In genomic region chr17:68421486-68421885, GRCh38 we compare ENCODE assay signal across 21 cellular contexts. TPM values are rescaled to one million over a fixed set of nuclear protein-coding genes. Genes with fewer than 3 reads are reported as not detected.
DNase-seq lines count a peak whose midpoint lies in the region; ATAC-seq, FAIRE-seq and TF ChIP-seq lines count a peak whose summit lies in the region.
"Had no signal": no experiment of that assay in that cellular context is flagged by ENCODE, and none has a peak within 500 bp of the region (broad histone marks: within the 10 kb centered on the region; RNA-seq: fewer than 3 reads in every experiment).

No MANE protein-coding gene starts in this region.

- no peaks in the 10 kb centered on the region for H3K27me3 Mint-ChIP-seq in MCF 10A (ENCODE audit: insufficient read depth, unreplicated experiment)
- peaks cover 3% of the 10 kb centered on the region for H3K27me3 Mint-ChIP-seq in nephron progenitor cell (ENCODE audit: low read depth, poor library complexity)
- H3K27me3 Mint-ChIP-seq: CD4-positive, alpha-beta memory T cell; IgD-negative memory B cell had no signal

- ATAC-seq in K562, result no peak
- ATAC-seq: A549 had no signal

- H3K27ac ChIP-seq in breast epithelium, result no peak overlapping the region
- no peak overlapping the region for H3K27ac ChIP-seq in K562 (ENCODE audit: extremely low read depth, low read depth, low read length)
- no peak overlapping the region for H3K27ac ChIP-seq in kidney (ENCODE audit: low read depth in 2 of 2, low read length in 2 of 2)
- H3K27ac ChIP-seq: 22Rv1, A549, BLaER1, HL-60 had no signal

- H3K9me3 ChIP-seq in breast epithelium (peaks cover under 1 to 6% of the 10 kb centered on the region in 2 donors), K562 (replicated peaks; ENCODE audit: control insufficient read depth, insufficient read depth, low read depth, low read length) (no peaks in the 10 kb centered on the region), kidney (ENCODE audit: control insufficient read depth in 1 of 2, low read length in 2 of 2) (no peaks in the 10 kb centered on the region)
- H3K9me3 ChIP-seq: A549 had no signal

- no peaks in the 10 kb centered on the region for H3K4me1 Mint-ChIP-seq in MCF 10A (ENCODE audit: insufficient read depth, unreplicated experiment)
- H3K4me1 Mint-ChIP-seq in nephron progenitor cell, result no peaks in the 10 kb centered on the region
- H3K4me1 Mint-ChIP-seq: CD14-positive monocyte, IgD-negative memory B cell had no signal

- H3K4me3 Mint-ChIP-seq in MCF 10A (ENCODE audit: unreplicated experiment) (no peak overlapping the region), nephron progenitor cell (no peak overlapping the region)
- H3K4me3 Mint-ChIP-seq: CD14-positive monocyte; CD4-positive, alpha-beta memory T cell; H9; IgD-negative memory B cell had no signal

- no peak for TF ChIP-seq CTCF in MCF 10A (IDR thresholded peaks at IDR 0.05; ENCODE audit: unreplicated experiment)
- no peak for TF ChIP-seq CTCF in breast epithelium (IDR thresholded peaks at IDR 0.05)
- TF ChIP-seq CTCF in K562 (IDR thresholded peaks at IDR 0.05 in 2 of 3, conservative IDR thresholded peaks at IDR 0.05 in 1 of 3; ENCODE audit: insufficient read depth in 2 of 3, low read depth in 1 of 3, low read length in 3 of 3), result no peak
- TF ChIP-seq CTCF in nephron progenitor cell (IDR thresholded peaks at IDR 0.05), result no peak
- no peak for TF ChIP-seq CTCF in kidney (IDR thresholded peaks at IDR 0.05; ENCODE audit: borderline replicate concordance, extremely low read depth, insufficient read depth)

- DNase-seq in MCF 10A (ENCODE audit: unreplicated experiment) (no peak), breast epithelium (ENCODE audit: low spot score in 2 of 2) (no peak), K562 (ENCODE audit: extremely low read depth in 1 of 4, low spot score in 3 of 4) (no peak), nephron progenitor cell (no peak), ureter (ENCODE audit: low spot score) (peak; percentile 10), kidney (no peak), NCI-H2196 treated with DMSO at 0.1 percent for 48 hours (lab: John Stamatoyannopoulos, UW; ENCODE audit: unreplicated experiment) (no peak), G401 (ENCODE audit: low spot score) (no peak)
- DNase-seq: CD4-positive, alpha-beta memory T cell; DMS 273 treated with DMSO at 0.1 percent for 48 hours; DMS53; GDM1; H9; KG1 had no signal

- POLR2A ChIA-PET in MCF 10A (lab: Yijun Ruan, JAX) (no interaction called here), K562 (lab: Yijun Ruan, JAX) (no interaction called here)

- H3K9me3 Mint-ChIP-seq in MCF 10A (ENCODE audit: unreplicated experiment) (no peaks in the 10 kb centered on the region), nephron progenitor cell (peaks cover 15% of the 10 kb centered on the region)
- H3K9me3 Mint-ChIP-seq: IgD-negative memory B cell had no signal

- CTCF ChIA-PET in MCF 10A (lab: Yijun Ruan, JAX), result interaction anchor here (0.7 to 1.0 kb wide), 2 partner anchors 15 to 250 kb away, joined by 3 read pairs; no protein-coding TSS in a partner anchor
- CTCF ChIA-PET in K562 (lab: Yijun Ruan, JAX; ENCODE audit: low intra/inter-chr PET ratio), result no interaction called here

- no peaks in the 10 kb centered on the region for H3K9me1 ChIP-seq in K562 (ENCODE audit: control insufficient read depth, insufficient read depth, low read length)

- H4K20me1 ChIP-seq in K562 (replicated peaks; ENCODE audit: control insufficient read depth, insufficient read depth, low read length), result 0 out of 2 replicates have a peak, but pooled peaks cover 5% of the 10 kb centered on the region
- H4K20me1 ChIP-seq: BLaER1 had no signal

- H3K27me3 ChIP-seq in breast epithelium, result no peaks in the 10 kb centered on the region
- H3K27me3 ChIP-seq in K562 (ENCODE audit: control insufficient read depth in 2 of 2, insufficient read depth in 2 of 2, low read length in 2 of 2), result peaks cover 14 to 27% of the 10 kb centered on the region in 2 experiments
- H3K27me3 ChIP-seq: BLaER1 had no signal

- intact Hi-C loops in MCF 10A (cut with micrococcal nuclease) (no loop called here), breast epithelium (cut with DNase I; ENCODE audit: low total_unique reads) (no loop called here), K562 (cut with micrococcal nuclease) (no loop called here), kidney (cut with DNase I) (no loop called here)

- H3K79me2 ChIP-seq in K562 (ENCODE audit: control insufficient read depth, insufficient read depth, low read length), result no peaks in the 10 kb centered on the region

- FAIRE-seq in K562 (lab: Jason Lieb, UNC) (no peak), kidney (lab: Jason Lieb, UNC) (no peak)
- FAIRE-seq: A549, H1 had no signal

- H3K9ac ChIP-seq in K562 (ENCODE audit: insufficient read depth in 1 of 2, low read depth in 2 of 2, low read length in 2 of 2) (no peak overlapping the region), kidney (ENCODE audit: low read length in 2 of 2) (no peak overlapping the region)
- H3K9ac ChIP-seq: BLaER1 had no signal

- H3K27ac Mint-ChIP-seq in MCF 10A (ENCODE audit: low read depth, unreplicated experiment) (no peak overlapping the region), nephron progenitor cell (peak overlapping the region; percentile 35)
- H3K27ac Mint-ChIP-seq: CD14-positive monocyte, IgD-negative memory B cell had no signal

- H3K4me1 ChIP-seq in breast epithelium (no peaks in the 10 kb centered on the region), K562 (replicated peaks in 1 of 2; ENCODE audit: control insufficient read depth in 2 of 2, insufficient read depth in 2 of 2, low read length in 2 of 2) (no peaks in the 10 kb centered on the region; a peak in 1 of 5 replicates), kidney (ENCODE audit: control insufficient read depth in 1 of 2, insufficient read depth in 1 of 2, low read depth in 1 of 2, low read length in 2 of 2) (no peaks in the 10 kb centered on the region)
- H3K4me1 ChIP-seq: A549, BLaER1 had no signal

- no peak for TF ChIP-seq EP300 in K562 (IDR thresholded peaks at IDR 0.05; ENCODE audit: low read length)

- 13% methylated on average over 9 of the region's 9 CpGs for WGBS in K562 (ENCODE audit: insufficient coverage, low coverage, missing lambda C conversion rate)

- TF ChIP-seq POLR2A in breast epithelium (IDR thresholded peaks at IDR 0.05) (no peak), K562 (conservative IDR thresholded peaks at IDR 0.05) (no peak)

- BruUV-seq in MCF 10A (replicated peaks; lab: Mats Ljungman, UMichigan), result TSS peak; percentile 70
- BruUV-seq in K562 (replicated peaks; lab: Mats Ljungman, UMichigan), result TSS peak; percentile 24

- no peak overlapping the region for H3K4me2 ChIP-seq in K562 (ENCODE audit: insufficient read depth, low read length)
- H3K4me2 ChIP-seq: A549, BLaER1 had no signal

- H3K36me3 ChIP-seq in breast epithelium (no peaks in the 10 kb centered on the region), K562 (ENCODE audit: control insufficient read depth, insufficient read depth, low read length) (no peaks in the 10 kb centered on the region), kidney (ENCODE audit: control insufficient read depth in 1 of 2, insufficient read depth in 2 of 2, low read length in 2 of 2) (peaks cover 8 to 26% of the 10 kb centered on the region in 2 donors)
- H3K36me3 ChIP-seq: BLaER1 had no signal

- no peak for TF ChIP-seq RAD21 in K562 (CRISPR knock-in tag; conservative IDR thresholded peaks at IDR 0.05 in 1 of 2, IDR thresholded peaks at IDR 0.05 in 1 of 2)

- no peak overlapping the region for H2AFZ ChIP-seq in K562 (ENCODE audit: low read depth, low read length)

- H3K36me3 Mint-ChIP-seq in MCF 10A (ENCODE audit: insufficient read depth, unreplicated experiment), result peaks cover 24% of the 10 kb centered on the region
- H3K36me3 Mint-ChIP-seq in nephron progenitor cell (ENCODE audit: low read depth), result peaks cover 29% of the 10 kb centered on the region

- in situ Hi-C loops in K562 (cut with MboI) (no loop called here), G401 (cut with HindIII; ENCODE audit: low sequenced_read_pairs) (no loop called here)

- H3K4me3 ChIP-seq in breast epithelium (no peak overlapping the region), K562 (no peak overlapping the region), kidney (ENCODE audit: low read length in 2 of 2) (no peak overlapping the region)
- H3K4me3 ChIP-seq: A549, BLaER1 had no signal

TF ChIP-seq in K562, 482 proteins besides CTCF, POLR2A, EP300 and RAD21 (continues in another document):
- TF ChIP-seq ZNF764 (CRISPR knock-in tag; IDR thresholded peaks at IDR 0.05; ENCODE audit: low read depth), result no peak
- TF ChIP-seq SMARCB1 (IDR thresholded peaks at IDR 0.05; ENCODE audit: insufficient read length, low read depth), result no peak
- no peak for TF ChIP-seq FOXM1 (IDR thresholded peaks at IDR 0.05; ENCODE audit: low read depth)
- no peak for TF ChIP-seq FOXM1 (CRISPR knock-in tag; IDR thresholded peaks at IDR 0.05; ENCODE audit: low read depth)
- no peak for TF ChIP-seq KDM2B (CRISPR knock-in tag; IDR thresholded peaks at IDR 0.05)
- TF ChIP-seq PYGO2 (tag; IDR thresholded peaks at IDR 0.05), result no peak
- no peak for TF ChIP-seq ZNF384 (IDR thresholded peaks at IDR 0.05; ENCODE audit: low read depth, low read length)
- TF ChIP-seq ASH1L (IDR thresholded peaks at IDR 0.05; ENCODE audit: borderline replicate concordance, low read depth, partially characterized antibody), result no peak
- TF ChIP-seq RBM15 (IDR thresholded peaks at IDR 0.05; ENCODE audit: insufficient read depth, low read length), result no peak

RNA-seq across cellular contexts. Expression of gene WIPI1, which starts 35.8 kb away (rescaled TPM):
- total RNA-seq in MCF 10A (2022), result 38.4 and 75.6 TPM in 2 replicates
- total RNA-seq in breast epithelium, result 10 to 100 TPM; 65.1 to 83.6 (median 70.9) TPM
- total RNA-seq in K562 (2011; cell fraction: chromatin; rRNA removed; ENCODE audit: low replicate concordance), result 35.8 and 60.9 TPM in 2 replicates
- 25.4 and 31.2 TPM in 2 replicates for total RNA-seq in K562 (2011; cell fraction: nucleolus; rRNA removed)
- 29.5 and 34.1 TPM in 2 replicates for total RNA-seq in K562 (2011; cell fraction: nucleoplasm; rRNA removed)
- total RNA-seq in K562 (2014; rRNA removed), result 10.9 and 12.8 TPM in 2 replicates
- total RNA-seq in K562 (2014; rRNA removed; fragmentation: Illumina TruSeq; extraction: Trizol), result 12.1 and 14.7 TPM in 2 replicates
- total RNA-seq in K562 (2015; rRNA removed; fragmentation: Illumina TruSeq; extraction: Trizol), result 8.2 and 8.6 TPM in 2 replicates
- 11.8 and 13.2 TPM in 2 replicates for total RNA-seq in K562 (2021)
- polyA plus RNA-seq in K562 (2011; rRNA removed), result 11.6 and 16.9 TPM in 2 replicates
- 11.3 and 11.5 TPM in 2 replicates for polyA plus RNA-seq in K562 (2011; cell fraction: cytosol; rRNA removed)
- polyA plus RNA-seq in K562 (2011; cell fraction: nucleus; rRNA removed), result 13.7 and 16.1 TPM in 2 replicates
- 16.5 and 60.4 TPM in 2 replicates for polyA plus RNA-seq in K562 (2012)
- polyA plus RNA-seq in K562 (2014; fragmentation: Illumina TruSeq; extraction: Trizol), result 15.6 and 15.9 TPM in 2 replicates
- 1 to 10 TPM; 3.7 to 3.8 TPM for polyA plus RNA-seq in K562 (2014; fragmentation: Nextera tagmentation; extraction: Ambion mirVana)
- polyA plus RNA-seq in K562 (2014; rRNA removed), result 16.0 and 23.5 TPM in 2 replicates
- polyA minus RNA-seq in K562 (2011; rRNA and poly(A)+ RNA removed), result 11.4 and 16.7 TPM in 2 replicates
- polyA minus RNA-seq in K562 (2011; cell fraction: cytosol; rRNA and poly(A)+ RNA removed), result 6.6 and 7.8 TPM in 2 replicates
- 10.8 and 14.7 TPM in 2 replicates for polyA minus RNA-seq in K562 (2011; cell fraction: nucleus; rRNA and poly(A)+ RNA removed)
- 43.6 TPM for total RNA-seq in ureter
- 41.2 TPM for total RNA-seq in kidney
- 40.9 TPM for polyA plus RNA-seq in kidney (ENCODE audit: insufficient read depth, low read depth, low replicate concordance)
- 19.4 and 35.3 TPM in 2 replicates for total RNA-seq in G401 (2014; rRNA removed; shearing (Covaris generic))
